ENCODE assay signal across 18 cellular contexts in the genomic region with DNA sequence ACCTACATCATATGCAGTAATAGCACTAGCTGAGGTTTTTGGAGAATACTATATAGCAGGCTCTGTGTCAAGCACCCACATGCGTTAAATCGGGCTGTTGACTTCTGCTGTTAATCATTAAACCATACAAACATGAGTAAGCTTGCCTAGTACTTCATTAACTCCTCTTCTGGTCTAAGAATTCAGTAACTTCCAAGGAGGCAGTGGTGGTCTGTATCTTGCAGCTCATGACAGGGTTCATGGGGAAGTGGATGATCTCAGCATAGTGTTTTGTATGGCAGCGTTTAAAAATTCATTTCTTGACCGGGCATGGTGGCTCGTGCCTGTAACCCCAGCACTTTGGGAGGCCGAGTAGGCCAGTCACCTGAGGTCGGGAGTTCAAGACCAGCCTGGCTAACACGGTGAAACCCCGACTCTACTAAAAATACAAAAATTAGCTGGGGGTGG. TPM values are rescaled to one million over a fixed set of nuclear protein-coding genes. Genes with fewer than 3 reads are reported as not detected.
DNase-seq lines count a peak whose midpoint lies in the region; ATAC-seq and TF ChIP-seq lines count a peak whose summit lies in the region.
"Had no signal": no experiment of that assay in that cellular context is flagged by ENCODE, and none has a peak within 500 bp of the region (broad histone marks: within the 10 kb centered on the region; RNA-seq: fewer than 3 reads in every experiment).

A gene (minus strand): TSS at position 24 of the 447 bp plus-strand sequence. CDS start 1,173 bp downstream, outside the sequence.

- intact Hi-C loops in natural killer cell (cut with micrococcal nuclease): no loop called here

- H3K4me1 ChIP-seq in adipocyte (ENCODE audit: control insufficient read depth, insufficient read depth, low read length): peaks cover 39% of the 10 kb centered on the region
- H3K4me1 ChIP-seq: parathyroid adenoma, SJCRH30 had no signal

- no peaks in the 10 kb centered on the region for H3K27me3 ChIP-seq in adipocyte (replicated peaks; ENCODE audit: control insufficient read depth, insufficient read depth, low read length)

- peaks cover 7 to 13% of the 10 kb centered on the region in 2 donors for H3K4me1 Mint-ChIP-seq in natural killer cell
- H3K4me1 Mint-ChIP-seq: CD4-positive, CD25-positive, alpha-beta regulatory T cell; WTC11 had no signal

- no peak for TF ChIP-seq CTCF in natural killer cell (IDR thresholded peaks at IDR 0.05)

- H3K27me3 Mint-ChIP-seq in natural killer cell (ENCODE audit: low read depth in 2 of 2): no peaks in the 10 kb centered on the region
- H3K27me3 Mint-ChIP-seq: CD4-positive, CD25-positive, alpha-beta regulatory T cell had no signal

- ATAC-seq in GM19023 (IDR thresholded peaks at IDR 0.05; ENCODE audit: unreplicated experiment) (peak; percentile 65), HG03060 (IDR thresholded peaks at IDR 0.05; ENCODE audit: low read depth, unreplicated experiment) (peak; percentile 51), natural killer cell (no peak), HG02938 (IDR thresholded peaks at IDR 0.05; ENCODE audit: unreplicated experiment) (no peak)
- ATAC-seq: WTC11 had no signal

- H3K4me3 ChIP-seq in adipocyte (ENCODE audit: low read length): no peak within 1 kb of the TSS
- H3K4me3 ChIP-seq: lung, SJCRH30 had no signal

- no peak within 1 kb of the TSS for H3K4me3 Mint-ChIP-seq in natural killer cell
- H3K4me3 Mint-ChIP-seq: WTC11 had no signal

- no peaks in the 10 kb centered on the region for H3K36me3 Mint-ChIP-seq in natural killer cell
- H3K36me3 Mint-ChIP-seq: CD4-positive, CD25-positive, alpha-beta regulatory T cell; WTC11 had no signal

- no peak within 1 kb of the TSS for H3K27ac Mint-ChIP-seq in natural killer cell
- H3K27ac Mint-ChIP-seq: WTC11 had no signal

- H3K36me3 ChIP-seq in adipocyte (ENCODE audit: control insufficient read depth, insufficient read depth, low read length, severe bottlenecking): no peaks in the 10 kb centered on the region
- H3K36me3 ChIP-seq: SJCRH30 had no signal

- DNase-seq in adipocyte (ENCODE audit: low read depth): no peak
- no peak for DNase-seq in natural killer cell
- DNase-seq in activated effector memory CD4-positive, alpha-beta T cell treated with Interleukin-2 at 50 U/mL for 16 hours: no peak
- no peak for DNase-seq in A172 (ENCODE audit: low spot score)
- no peak for DNase-seq in activated gamma-delta T cell (lab: John Stamatoyannopoulos, UW)
- DNase-seq: activated T-cell treated with anti-CD3 and anti-CD28 coated beads, Interleukin-2, amount 50 U/mL, for 1 hour; CD4-positive, CD25-positive, alpha-beta regulatory T cell; effector CD4-positive, alpha-beta T cell; NCI-H1436 treated with DMSO at 0.1 percent for 48 hours; NCI-H69; SJCRH30; stimulated activated CD4-positive, alpha-beta T cell treated with anti-CD3 and anti-CD28 coated beads, Interleukin-1b, Interleukin-23, amount 100 ng/mL, for 48 hours had no signal

- no peaks in the 10 kb centered on the region for H3K9me3 ChIP-seq in adipocyte (ENCODE audit: control insufficient read depth, low read length)
- H3K9me3 ChIP-seq: SJCRH30 had no signal

- peak within 1 kb of the TSS; percentile 54 for H3K9ac ChIP-seq in adipocyte (ENCODE audit: low read length)
- H3K9ac ChIP-seq: parathyroid adenoma had no signal

- no peaks in the 10 kb centered on the region for H3K9me3 Mint-ChIP-seq in natural killer cell
- H3K9me3 Mint-ChIP-seq: WTC11 had no signal

RNA-seq across cellular contexts. Expression of the gene that starts here (rescaled TPM):
- total RNA-seq in natural killer cell: 10 to 100 TPM in 2 of 3 donors, 1 to 10 TPM in 1; 7.2 to 14.6 (median 10.9) TPM
- not detected in 2 replicates for total RNA-seq in A172 (2014; rRNA removed; shearing (Covaris generic))
- total RNA-seq: WTC11 had no signal

Comparison
In these comparisons a context has a peak if more than half of its experiments do, and no peak if none do; other contexts are left out.
1. ATAC-seq: peak in GM19023 (single experiment) and HG03060 (single experiment); none in natural killer cell (0 of 3) and HG02938 (single experiment).